7 cellular contexts compared by ENCODE assay signal in the genomic region with DNA sequence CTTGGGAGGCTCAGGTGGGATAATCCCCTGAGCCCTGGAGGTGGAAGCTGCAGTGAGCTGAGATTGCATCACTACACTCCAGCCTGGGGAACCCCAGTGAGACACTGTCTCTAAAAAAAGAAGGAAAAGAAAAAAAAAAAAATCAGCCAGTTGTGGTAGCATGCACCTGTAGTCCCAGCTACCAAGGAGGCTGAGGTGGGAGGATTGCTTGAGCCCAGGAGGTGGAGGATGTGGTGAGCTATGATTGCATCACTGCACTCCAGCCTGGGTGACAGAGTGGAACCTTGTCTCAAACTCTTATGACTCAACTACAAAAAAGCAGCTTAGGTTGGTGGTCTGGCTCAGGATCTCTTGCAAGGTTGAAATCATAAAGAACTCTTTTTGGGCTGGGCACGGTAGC. TPM values are rescaled to one million over a fixed set of nuclear protein-coding genes. Genes with fewer than 3 reads are reported as not detected.
DNase-seq lines count a peak whose midpoint lies in the region; ATAC-seq and TF ChIP-seq lines count a peak whose summit lies in the region.

No MANE protein-coding gene starts in this region.

- H3K79me2 ChIP-seq in mesendoderm (ENCODE audit: control insufficient read depth, insufficient read depth, low read length) = peaks cover 48% of the 10 kb centered on the region

- H3K4me1 Mint-ChIP-seq in stimulated activated naive B cell treated with anti-CD40 and anti-IgM and Interleukin-4, amounts not matched to agents 10 μg/mL and 1 μg/mL and 100 μg/mL, for 72 hours = peaks cover 23 to 57% of the 10 kb centered on the region in 2 donors

- H3K4me3 ChIP-seq in MG63 (no peak overlapping the region), coronary artery (no peak overlapping the region), mesendoderm (ENCODE audit: low read length) (no peak overlapping the region)

- no peak overlapping the region for H2BK120ac ChIP-seq in mesendoderm (ENCODE audit: low read depth, low read length)

- H3K18ac ChIP-seq in mesendoderm (ENCODE audit: low read length) = no peak overlapping the region

- peaks cover 19% of the 10 kb centered on the region for H3K36me3 ChIP-seq in MG63
- H3K36me3 ChIP-seq in mesendoderm (ENCODE audit: control insufficient read depth, insufficient read depth, low read length) = peaks cover 7% of the 10 kb centered on the region

- no peak overlapping the region for H2AK5ac ChIP-seq in mesendoderm (ENCODE audit: low read length)

- peaks cover 14% of the 10 kb centered on the region for H3K79me1 ChIP-seq in mesendoderm (ENCODE audit: low read length)

- H3K27me3 Mint-ChIP-seq in stimulated activated naive B cell treated with anti-CD40 and anti-IgM and Interleukin-4, amounts not matched to agents 10 μg/mL and 1 μg/mL and 100 μg/mL, for 72 hours = no peaks in the 10 kb centered on the region

- H3K4ac ChIP-seq in mesendoderm (ENCODE audit: low read depth, low read length) = no peak overlapping the region

- H3K4me1 ChIP-seq in mesendoderm (ENCODE audit: control insufficient read depth, low read depth, low read length) = no peaks in the 10 kb centered on the region

- no peak for TF ChIP-seq CTCF in coronary artery (IDR thresholded peaks at IDR 0.05)

- peaks cover 4 to 5% of the 10 kb centered on the region in 2 donors for H3K9me3 Mint-ChIP-seq in stimulated activated naive B cell treated with anti-CD40 and anti-IgM and Interleukin-4, amounts not matched to agents 10 μg/mL and 1 μg/mL and 100 μg/mL, for 72 hours

- WGBS in mesendoderm (ENCODE audit: extremely low coverage, insufficient coverage, low lambda C conversion rate) = no CpG with 5 or more reads among the region's 1 CpG

- peak; percentile 33 for DNase-seq in MG63
- DNase-seq in activated CD8-positive, alpha-beta memory T cell treated with anti-CD3 and anti-CD28 coated beads for 48 hours (ENCODE audit: low read depth in 2 of 3, low spot score in 2 of 3) = peak in 2 of 3 experiments; percentile 18 to 38
- DNase-seq in glomerular visceral epithelial cell (ENCODE audit: extremely low spot score) = peak; percentile 86
- DNase-seq in stimulated activated naive B cell treated with anti-CD40 and anti-IgM and Interleukin-4, amounts not matched to agents 10 μg/mL and 1 μg/mL and 100 μg/mL, for 72 hours = peak; percentile 41
- no peak for DNase-seq in coronary artery (ENCODE audit: low spot score)
- no peak for DNase-seq in mesendoderm

- H2BK15ac ChIP-seq in mesendoderm (replicated peaks; ENCODE audit: low read depth) = no peak overlapping the region

- H3K36me3 Mint-ChIP-seq in stimulated activated naive B cell treated with anti-CD40 and anti-IgM and Interleukin-4, amounts not matched to agents 10 μg/mL and 1 μg/mL and 100 μg/mL, for 72 hours = peaks cover 41 to 48% of the 10 kb centered on the region in 2 donors

- no peaks in the 10 kb centered on the region for H3K9me3 ChIP-seq in MG63

- no peak overlapping the region for H3K56ac ChIP-seq in mesendoderm (ENCODE audit: low read length)

- H2BK5ac ChIP-seq in mesendoderm (ENCODE audit: low read length) = no peak overlapping the region

- H4K5ac ChIP-seq in mesendoderm (ENCODE audit: low read length) = no peak overlapping the region

- no peak overlapping the region for H3K23ac ChIP-seq in mesendoderm (ENCODE audit: low read length)

- H3K27ac Mint-ChIP-seq in stimulated activated naive B cell treated with anti-CD40 and anti-IgM and Interleukin-4, amounts not matched to agents 10 μg/mL and 1 μg/mL and 100 μg/mL, for 72 hours = peak overlapping the region; percentile 85

- peak overlapping the region; percentile 46 to 63 for H3K4me3 Mint-ChIP-seq in stimulated activated naive B cell treated with anti-CD40 and anti-IgM and Interleukin-4, amounts not matched to agents 10 μg/mL and 1 μg/mL and 100 μg/mL, for 72 hours

- H3K4me2 ChIP-seq in mesendoderm (ENCODE audit: low read length) = no peak overlapping the region

- peak; percentile 85 to 93 for ATAC-seq in stimulated activated naive B cell treated with anti-CD40 and anti-IgM and Interleukin-4, amounts not matched to agents 10 μg/mL and 1 μg/mL and 100 μg/mL, for 72 hours (replicated peaks)
- ATAC-seq in GM18498 (IDR thresholded peaks at IDR 0.05; ENCODE audit: unreplicated experiment) = no peak

- H3K27me3 ChIP-seq in MG63 (no peaks in the 10 kb centered on the region), mesendoderm (ENCODE audit: insufficient read depth, low read length, poor library complexity) (no peaks in the 10 kb centered on the region)

- H3K9ac ChIP-seq in mesendoderm (ENCODE audit: low read length) = no peak overlapping the region

- H3K27ac ChIP-seq in coronary artery (peak overlapping the region in 1 of 2 donors; percentile 69), mesendoderm (ENCODE audit: low read depth, low read length) (no peak overlapping the region)

- no peak overlapping the region for H4K8ac ChIP-seq in mesendoderm (ENCODE audit: low read depth, low read length)

RNA-seq across cellular contexts. Expression of a gene that starts 19.3 kb away (rescaled TPM):
- total RNA-seq in MG63 (2014; rRNA removed; shearing (Covaris generic); ENCODE audit: low replicate concordance) = 74.0 and 247 TPM in 2 replicates
- 252 TPM for polyA plus RNA-seq in mesendoderm (2013, experiment 1 of 2)
- 250 TPM for polyA plus RNA-seq in mesendoderm (2013, experiment 2 of 2)

RNA-seq across cellular contexts. Expression of a gene that starts 34.3 kb away (rescaled TPM):
- 495 and 617 TPM in 2 replicates for total RNA-seq in MG63 (2014; rRNA removed; shearing (Covaris generic); ENCODE audit: low replicate concordance)
- 409 TPM for polyA plus RNA-seq in mesendoderm (2013, experiment 1 of 2)
- polyA plus RNA-seq in mesendoderm (2013, experiment 2 of 2) = 408 TPM

RNA-seq across cellular contexts. Expression of a gene that starts 34.7 kb away (rescaled TPM):
- 22.3 and 22.6 TPM in 2 replicates for total RNA-seq in MG63 (2014; rRNA removed; shearing (Covaris generic); ENCODE audit: low replicate concordance)
- 6.6 TPM for polyA plus RNA-seq in mesendoderm (2013, experiment 1 of 2)
- polyA plus RNA-seq in mesendoderm (2013, experiment 2 of 2) = 6.5 TPM

RNA-seq across cellular contexts. Expression of a gene that starts 37.6 kb away (rescaled TPM):
- total RNA-seq in MG63 (2014; rRNA removed; shearing (Covaris generic); ENCODE audit: low replicate concordance) = 22.7 and 30.3 TPM in 2 replicates
- 20.3 TPM for polyA plus RNA-seq in mesendoderm (2013, experiment 1 of 2)
- polyA plus RNA-seq in mesendoderm (2013, experiment 2 of 2) = 21.6 TPM

RNA-seq across cellular contexts. Expression of a gene that starts 44.8 kb away (rescaled TPM):
- 1.2 TPM in 1 of 2 replicates, not detected in the other for total RNA-seq in MG63 (2014; rRNA removed; shearing (Covaris generic); ENCODE audit: low replicate concordance)
- 20.4 TPM for polyA plus RNA-seq in mesendoderm (2013, experiment 1 of 2)
- 20.5 TPM for polyA plus RNA-seq in mesendoderm (2013, experiment 2 of 2)

Comparison
In these comparisons a context has a peak if more than half of its experiments do, and no peak if none do; other contexts are left out.
1. DNase-seq: peak in MG63 (single experiment), activated CD8-positive, alpha-beta memory T cell treated with anti-CD3 and anti-CD28 coated beads for 48 hours (2 of 3), glomerular visceral epithelial cell (single experiment) and stimulated activated naive B cell treated with anti-CD40 and anti-IgM and Interleukin-4, amounts not matched to agents 10 μg/mL and 1 μg/mL and 100 μg/mL, for 72 hours (single experiment); none in coronary artery (single experiment) and mesendoderm (single experiment).